Comparison of ENCODE assay signal across 3 cellular contexts in genomic region chr7:777679-778078, GRCh38.
TF ChIP-seq lines count a peak whose summit lies in the region.

No MANE protein-coding gene starts in this region.

TF ChIP-seq in SK-N-SH, 30 proteins besides CTCF, POLR2A, EP300 and RAD21:
- TF ChIP-seq YY1 (IDR thresholded peaks at IDR 0.05; ENCODE audit: low read depth) (no peak), EZH2phosphoT487 (IDR thresholded peaks at IDR 0.05; ENCODE audit: borderline replicate concordance, low read depth) (no peak), USF1 (IDR thresholded peaks at IDR 0.05; ENCODE audit: borderline replicate concordance, low read depth) (no peak), MXI1 (IDR thresholded peaks at IDR 0.05; ENCODE audit: low read depth, low read length) (no peak), TEAD4 (IDR thresholded peaks at IDR 0.05; ENCODE audit: borderline replicate concordance, insufficient read depth) (no peak)

TF ChIP-seq in SK-N-SH treated with all-trans-retinoic acid at 6 μM for 48 hours, 23 proteins besides CTCF, POLR2A, EP300 and RAD21:
- TF ChIP-seq SNAI2 (CRISPR knock-in tag; IDR thresholded peaks at IDR 0.05) = no peak
- no peak for TF ChIP-seq BACH2 (CRISPR knock-in tag; IDR thresholded peaks at IDR 0.05; ENCODE audit: borderline replicate concordance)
- TF ChIP-seq TCF4 (CRISPR knock-in tag; IDR thresholded peaks at IDR 0.05; ENCODE audit: borderline replicate concordance) = no peak
- no peak for TF ChIP-seq ESRRG (CRISPR knock-in tag; IDR thresholded peaks at IDR 0.05)

TF ChIP-seq in HepG2, 621 proteins besides CTCF, POLR2A, EP300 and RAD21:
- no peak for TF ChIP-seq GFI1 (CRISPR knock-in tag; IDR thresholded peaks at IDR 0.05; ENCODE audit: borderline replicate concordance)
- TF ChIP-seq USF2 (IDR thresholded peaks at IDR 0.05; ENCODE audit: low read depth, low read length) = no peak
- no peak for TF ChIP-seq USF2 (CRISPR knock-in tag; IDR thresholded peaks at IDR 0.05; ENCODE audit: borderline replicate concordance)
- TF ChIP-seq RBAK (CRISPR knock-in tag; IDR thresholded peaks at IDR 0.05) = no peak
- TF ChIP-seq, protein P1, sequence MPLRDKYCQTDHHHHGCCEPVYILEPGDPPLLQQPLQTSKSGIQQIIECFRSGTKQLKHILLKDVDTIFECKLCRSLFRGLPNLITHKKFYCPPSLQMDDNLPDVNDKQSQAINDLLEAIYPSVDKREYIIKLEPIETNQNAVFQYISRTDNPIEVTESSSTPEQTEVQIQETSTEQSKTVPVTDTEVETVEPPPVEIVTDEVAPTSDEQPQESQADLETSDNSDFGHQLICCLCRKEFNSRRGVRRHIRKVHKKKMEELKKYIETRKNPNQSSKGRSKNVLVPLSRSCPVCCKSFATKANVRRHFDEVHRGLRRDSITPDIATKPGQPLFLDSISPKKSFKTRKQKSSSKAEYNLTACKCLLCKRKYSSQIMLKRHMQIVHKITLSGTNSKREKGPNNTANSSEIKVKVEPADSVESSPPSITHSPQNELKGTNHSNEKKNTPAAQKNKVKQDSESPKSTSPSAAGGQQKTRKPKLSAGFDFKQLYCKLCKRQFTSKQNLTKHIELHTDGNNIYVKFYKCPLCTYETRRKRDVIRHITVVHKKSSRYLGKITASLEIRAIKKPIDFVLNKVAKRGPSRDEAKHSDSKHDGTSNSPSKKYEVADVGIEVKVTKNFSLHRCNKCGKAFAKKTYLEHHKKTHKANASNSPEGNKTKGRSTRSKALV (CRISPR knock-in tag; IDR thresholded peaks at IDR 0.05) = no peak
- no peak for TF ChIP-seq KDM2A (CRISPR knock-in tag; IDR thresholded peaks at IDR 0.05; ENCODE audit: borderline replicate concordance, low read depth)
- no peak for TF ChIP-seq MEIS2 (CRISPR knock-in tag; IDR thresholded peaks at IDR 0.05)
- no peak for TF ChIP-seq FUBP1 (CRISPR knock-in tag; IDR thresholded peaks at IDR 0.05; ENCODE audit: borderline replicate concordance)
- TF ChIP-seq PATZ1 (CRISPR knock-in tag; IDR thresholded peaks at IDR 0.05) = no peak
- TF ChIP-seq DR1 (CRISPR knock-in tag; IDR thresholded peaks at IDR 0.05) = no peak
- no peak for TF ChIP-seq WIZ (CRISPR knock-in tag; IDR thresholded peaks at IDR 0.05)
- TF ChIP-seq NFATC3 (CRISPR knock-in tag; IDR thresholded peaks at IDR 0.05) = no peak
- no peak for TF ChIP-seq SMARCE1 (IDR thresholded peaks at IDR 0.05; ENCODE audit: borderline replicate concordance)
- TF ChIP-seq, protein P2, sequence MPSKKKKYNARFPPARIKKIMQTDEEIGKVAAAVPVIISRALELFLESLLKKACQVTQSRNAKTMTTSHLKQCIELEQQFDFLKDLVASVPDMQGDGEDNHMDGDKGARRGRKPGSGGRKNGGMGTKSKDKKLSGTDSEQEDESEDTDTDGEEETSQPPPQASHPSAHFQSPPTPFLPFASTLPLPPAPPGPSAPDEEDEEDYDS (CRISPR knock-in tag; IDR thresholded peaks at IDR 0.05) = no peak
- TF ChIP-seq ETV6 (CRISPR knock-in tag; conservative IDR thresholded peaks at IDR 0.05) = no peak
- TF ChIP-seq SALL2 (CRISPR knock-in tag; IDR thresholded peaks at IDR 0.05) = no peak
- TF ChIP-seq ZNF460 (CRISPR knock-in tag; IDR thresholded peaks at IDR 0.05; ENCODE audit: borderline replicate concordance) = no peak
- no peak for TF ChIP-seq SAP130 (CRISPR knock-in tag; IDR thresholded peaks at IDR 0.05; ENCODE audit: low read depth)
- TF ChIP-seq ZNF317 (CRISPR knock-in tag; IDR thresholded peaks at IDR 0.05) = no peak
TF ChIP-seq in HepG2: peak in this region for 0.
